8 cellular contexts compared by ENCODE assay signal in the genomic region with DNA sequence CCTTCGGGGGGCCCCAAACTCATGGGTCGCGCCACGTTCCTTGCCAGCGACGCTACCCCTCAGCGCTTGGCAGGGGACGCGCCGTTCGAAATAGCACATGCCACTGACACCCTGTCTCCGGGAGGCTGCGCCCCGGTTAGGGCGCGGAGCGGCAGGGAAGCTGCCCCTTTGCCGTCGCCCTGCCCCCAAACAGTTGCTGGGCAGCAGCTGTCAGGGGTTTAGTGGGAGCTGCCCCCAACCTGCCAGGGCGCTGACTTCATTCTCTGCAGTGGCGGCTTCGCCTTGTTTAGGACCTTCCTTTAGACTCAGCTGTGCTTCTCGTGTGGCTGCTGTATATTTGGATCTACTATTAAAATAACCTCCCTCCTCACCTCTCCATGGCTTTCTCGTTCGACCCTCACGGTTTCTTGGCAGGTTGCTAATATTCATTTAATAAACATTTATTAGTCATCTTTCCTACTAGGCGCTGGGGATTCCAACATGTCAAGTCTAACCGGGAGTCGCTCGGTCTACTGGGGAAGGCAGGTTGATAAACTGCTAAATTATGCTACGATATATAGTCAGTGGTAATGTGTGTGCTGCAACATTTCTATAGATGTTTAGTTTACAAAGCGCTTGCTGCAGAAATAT.
A peak's percentile ranks its signal among the peaks of the same experiment; 100 is the strongest.
DNase-seq lines count a peak whose midpoint lies in the region; ATAC-seq and TF ChIP-seq lines count a peak whose summit lies in the region.

No MANE protein-coding gene starts in this region.

- peak overlapping the region; percentile 85 for H3K9ac ChIP-seq in Loucy (ENCODE audit: low read depth, low read length, poor library complexity, severe bottlenecking)

- H3K4me3 ChIP-seq in Loucy (ENCODE audit: low read length, poor library complexity, severe bottlenecking) (peak overlapping the region; percentile 87), fibroblast of pulmonary artery (replicated peaks; ENCODE audit: low read depth, low read length) (peak overlapping the region; percentile 84), neutrophil (ENCODE audit: low read depth in 1 of 2, low read length in 1 of 2) (peak overlapping the region; percentile 85 to 93)

- DNase-seq in AG08395 (ENCODE audit: low spot score) (peak; percentile 40), activated T-cell treated with anti-CD3 and anti-CD28 coated beads for 48 hours (ENCODE audit: low read depth) (peak; percentile 29), fibroblast of pulmonary artery (ENCODE audit: low read depth) (peak; percentile 26), NCI-H2196 (lab: John Stamatoyannopoulos, UW; ENCODE audit: unreplicated experiment) (no peak), midbrain (lab: John Stamatoyannopoulos, UW) (no peak)

- H3K4me1 ChIP-seq in Loucy (ENCODE audit: insufficient read depth, low read length, poor library complexity, severe bottlenecking): peaks cover 48% of the 10 kb centered on the region
- peaks cover 25 to 28% of the 10 kb centered on the region in 2 experiments for H3K4me1 ChIP-seq in neutrophil (ENCODE audit: control insufficient read depth in 1 of 2, insufficient read depth in 1 of 2, low read depth in 1 of 2, low read length in 1 of 2)

- H3K36me3 ChIP-seq in Loucy (ENCODE audit: insufficient read depth, low read length): peaks cover 4% of the 10 kb centered on the region; the same call in 1 of the 2 replicates
- H3K36me3 ChIP-seq in neutrophil: no peaks in the 10 kb centered on the region

- peak; percentile 0 for ATAC-seq in GM19372 (IDR thresholded peaks at IDR 0.05; ENCODE audit: low read depth, unreplicated experiment)

- peak overlapping the region; percentile 99 for H2AFZ ChIP-seq in Loucy (ENCODE audit: low read length)

- H3K27ac ChIP-seq in neutrophil: no peak overlapping the region

- H3K4me2 ChIP-seq in Loucy (ENCODE audit: low read depth, low read length, poor library complexity, severe bottlenecking): peak overlapping the region; percentile 95

- no peaks in the 10 kb centered on the region for H3K9me2 ChIP-seq in Loucy (replicated peaks; ENCODE audit: low read depth, low read length)

- H3F3A ChIP-seq in Loucy (ENCODE audit: low read depth): no peaks in the 10 kb centered on the region

- TF ChIP-seq CTCF in Loucy (conservative IDR thresholded peaks at IDR 0.05; ENCODE audit: low read length) (no peak), fibroblast of pulmonary artery (IDR thresholded peaks at IDR 0.05; ENCODE audit: low read length, missing control alignments) (no peak), neutrophil (IDR thresholded peaks at IDR 0.05) (no peak)

- H3K9me3 ChIP-seq in Loucy (ENCODE audit: insufficient read depth, low read depth, low read length): no peaks in the 10 kb centered on the region
- H3K9me3 ChIP-seq in neutrophil: no peaks in the 10 kb centered on the region

- H3K27me3 ChIP-seq in Loucy (ENCODE audit: insufficient read depth, low read length, poor library complexity, severe bottlenecking) (no peaks in the 10 kb centered on the region), neutrophil (peaks cover 30% of the 10 kb centered on the region)

- peaks cover 53% of the 10 kb centered on the region for H3K79me2 ChIP-seq in Loucy (ENCODE audit: insufficient read depth, low read length)

- H4K20me1 ChIP-seq in Loucy (ENCODE audit: insufficient read depth, low read length, poor library complexity, severe bottlenecking): peaks cover 27% of the 10 kb centered on the region

Comparison
In these comparisons a context has a peak if more than half of its experiments do, and no peak if none do; other contexts are left out.
1. DNase-seq: peak in AG08395 (single experiment), activated T-cell treated with anti-CD3 and anti-CD28 coated beads for 48 hours (single experiment) and fibroblast of pulmonary artery (single experiment); none in NCI-H2196 (single experiment) and midbrain (single experiment).
2. Peak in every context shown above with its lines, with median percentiles within 50 percentile points of each other: H3K4me3 ChIP-seq.